Comparison of ENCODE assay signal across 10 cellular contexts in genomic region chr12:24822121-24822899, GRCh38.
A peak's percentile ranks its signal among the peaks of the same experiment; 100 is the strongest.
DNase-seq lines count a peak whose midpoint lies in the region; ATAC-seq and TF ChIP-seq lines count a peak whose summit lies in the region.
"Had no signal": no experiment of that assay in that cellular context is flagged by ENCODE, and none has a peak within 500 bp of the region (broad histone marks: within the 10 kb centered on the region; RNA-seq: fewer than 3 reads in every experiment).

No MANE protein-coding gene starts in this region.

- intact Hi-C loops in right cardiac atrium (cut with DNase I): no loop called here

- WGBS in mesendoderm (ENCODE audit: extremely low coverage, insufficient coverage, low lambda C conversion rate): no CpG with 5 or more reads among the region's 5 CpGs
- WGBS in right cardiac atrium: 64% methylated on average over 5 of the region's 5 CpGs

- H2BK5ac ChIP-seq in mesendoderm (ENCODE audit: low read length): no peak overlapping the region

- no peak overlapping the region for H2BK120ac ChIP-seq in mesendoderm (ENCODE audit: low read depth, low read length)

- H2BK15ac ChIP-seq in mesendoderm (replicated peaks; ENCODE audit: low read depth): no peak overlapping the region

- DNase-seq in foreskin keratinocyte: peak; percentile 29 to 65
- DNase-seq in stimulated activated naive CD4-positive, alpha-beta T cell treated with Interleukin-2 at 50 U/mL for 16 hours (lab: John Stamatoyannopoulos, UW): no peak
- DNase-seq in mesendoderm: no peak
- no peak for DNase-seq in NCI-H524 (lab: John Stamatoyannopoulos, UW)
- DNase-seq in right cardiac atrium: no peak
- DNase-seq: hippocampal formation had no signal

- H3K9me3 ChIP-seq in right cardiac atrium (ENCODE audit: control insufficient read depth, low read length): no peaks in the 10 kb centered on the region

- peak; percentile 72 for ATAC-seq in GM21390 (IDR thresholded peaks at IDR 0.05; ENCODE audit: unreplicated experiment)
- peak; percentile 68 for ATAC-seq in HG03457 (IDR thresholded peaks at IDR 0.05; ENCODE audit: unreplicated experiment)
- ATAC-seq in foreskin keratinocyte: peak; percentile 79
- no peak for ATAC-seq in right cardiac atrium
- ATAC-seq: WTC11 had no signal

- H3K4me3 ChIP-seq in GM08714 (ENCODE audit: low read length) (peak overlapping the region; percentile 43; the same call in 1 of the 2 replicates), mesendoderm (ENCODE audit: low read length) (no peak overlapping the region), right cardiac atrium (ENCODE audit: low read length) (no peak overlapping the region)

- H4K5ac ChIP-seq in mesendoderm (ENCODE audit: low read length): no peak overlapping the region

- H3K36me3 ChIP-seq in mesendoderm (ENCODE audit: control insufficient read depth, insufficient read depth, low read length): peaks cover 3% of the 10 kb centered on the region

- no peaks in the 10 kb centered on the region for H3K27me3 ChIP-seq in foreskin keratinocyte
- no peaks in the 10 kb centered on the region for H3K27me3 ChIP-seq in mesendoderm (ENCODE audit: insufficient read depth, low read length, poor library complexity)
- H3K27me3 ChIP-seq in right cardiac atrium (ENCODE audit: control insufficient read depth, insufficient read depth): no peaks in the 10 kb centered on the region

- no peak overlapping the region for H3K23ac ChIP-seq in mesendoderm (ENCODE audit: low read length)

- no peak overlapping the region for H3K9ac ChIP-seq in mesendoderm (ENCODE audit: low read length)

- H3K4me1 ChIP-seq in foreskin keratinocyte (peaks cover 14% of the 10 kb centered on the region), mesendoderm (ENCODE audit: control insufficient read depth, low read depth, low read length) (no peaks in the 10 kb centered on the region), right cardiac atrium (ENCODE audit: control insufficient read depth, insufficient read depth, low read length) (peaks cover 1% of the 10 kb centered on the region)

- no peak overlapping the region for H3K56ac ChIP-seq in mesendoderm (ENCODE audit: low read length)

- H3K79me1 ChIP-seq in mesendoderm (ENCODE audit: low read length): no peaks in the 10 kb centered on the region

- no peak overlapping the region for H4K8ac ChIP-seq in mesendoderm (ENCODE audit: low read depth, low read length)

- TF ChIP-seq CTCF in foreskin keratinocyte (conservative IDR thresholded peaks at IDR 0.05): no peak

- H3K79me2 ChIP-seq in mesendoderm (ENCODE audit: control insufficient read depth, insufficient read depth, low read length): no peaks in the 10 kb centered on the region

- H3K27ac ChIP-seq in foreskin keratinocyte (peak overlapping the region; percentile 21), mesendoderm (ENCODE audit: low read depth, low read length) (no peak overlapping the region), right cardiac atrium (ENCODE audit: low read length) (no peak overlapping the region)

- H3K4me2 ChIP-seq in mesendoderm (ENCODE audit: low read length): no peak overlapping the region

- no peak overlapping the region for H2AK5ac ChIP-seq in mesendoderm (ENCODE audit: low read length)

- H3K18ac ChIP-seq in mesendoderm (ENCODE audit: low read length): no peak overlapping the region

- H3K4ac ChIP-seq in mesendoderm (ENCODE audit: low read depth, low read length): no peak overlapping the region

Comparison
In these comparisons a context has a peak if more than half of its experiments do, and no peak if none do; other contexts are left out.
1. ATAC-seq: peak in GM21390 (single experiment), HG03457 (single experiment) and foreskin keratinocyte (single experiment); none in right cardiac atrium (0 of 2).
2. DNase-seq: peak in foreskin keratinocyte (2 of 2); none in stimulated activated naive CD4-positive, alpha-beta T cell treated with Interleukin-2 at 50 U/mL for 16 hours (single experiment), mesendoderm (single experiment), NCI-H524 (0 of 2) and right cardiac atrium (0 of 3).